ENCODE assay signal across 1 cellular context in genomic region chr19:35105411-35106290, GRCh38.
TF ChIP-seq lines count a peak whose summit lies in the region.

No MANE protein-coding gene starts in this region.

TF ChIP-seq in K562, 482 proteins besides CTCF, POLR2A, EP300 and RAD21 (continued from another document and continues in another):
- TF ChIP-seq ZBTB40 (IDR thresholded peaks at IDR 0.05) (no peak), ZBTB40 (CRISPR knock-in tag; IDR thresholded peaks at IDR 0.05) (no peak), ZNF512 (tag; IDR thresholded peaks at IDR 0.05) (no peak), STAG1 (CRISPR knock-in tag; IDR thresholded peaks at IDR 0.05; ENCODE audit: borderline replicate concordance) (peak; percentile 13; the same call in 1 of the 2 replicates), SREBF1 (IDR thresholded peaks at IDR 0.05; ENCODE audit: borderline replicate concordance, low read depth, low read length) (no peak), NR2C1 (IDR thresholded peaks at IDR 0.05) (no peak), NR2C1 (tag; IDR thresholded peaks at IDR 0.05) (no peak), TGIF2 (CRISPR knock-in tag; IDR thresholded peaks at IDR 0.05) (no peak), REST (CRISPR knock-in tag; IDR thresholded peaks at IDR 0.05; ENCODE audit: low read depth) (no peak), CBFA2T2 (conservative IDR thresholded peaks at IDR 0.05) (no peak; the same call in 1 of the 2 replicates), TAL1 (IDR thresholded peaks at IDR 0.05) (0 out of 2 replicates have a peak, but pooled peaks have one; percentile 4), CHD2 (IDR thresholded peaks at IDR 0.05; ENCODE audit: low read depth, low read length) (no peak), HDAC1 (IDR thresholded peaks at IDR 0.05) (peak in 1 of 2 experiments; percentile 86; a peak in 2 of 4 replicates), ZNF239 (CRISPR knock-in tag; IDR thresholded peaks at IDR 0.05) (no peak), ZC3H11A (IDR thresholded peaks at IDR 0.05; ENCODE audit: low read depth, low read length) (no peak), NCOA1 (IDR thresholded peaks at IDR 0.05; ENCODE audit: low read depth) (0 out of 2 replicates have a peak, but pooled peaks have one; percentile 34), ARID4B (CRISPR knock-in tag; IDR thresholded peaks at IDR 0.05) (0 out of 2 replicates have a peak, but pooled peaks have one; percentile 20), ZNF407 (IDR thresholded peaks at IDR 0.05; ENCODE audit: low read depth) (no peak; the same call in 1 of the 2 replicates), CC2D1A (IDR thresholded peaks at IDR 0.05) (peak; percentile 50; the same call in 1 of the 2 replicates), SOX6 (IDR thresholded peaks at IDR 0.05) (peak; percentile 45; the same call in 1 of the 2 replicates), ATF7 (IDR thresholded peaks at IDR 0.05) (no peak), MYC (IDR thresholded peaks at IDR 0.05; ENCODE audit: low read depth, low read length) (peak; percentile 57; the same call in 1 of the 2 replicates), MYC (CRISPR knock-in tag; IDR thresholded peaks at IDR 0.05; ENCODE audit: borderline replicate concordance, low read depth) (no peak), CXXC5 (CRISPR knock-in tag; IDR thresholded peaks at IDR 0.05) (0 out of 2 replicates have a peak, but pooled peaks have one; percentile 14), DACH1 (IDR thresholded peaks at IDR 0.05; ENCODE audit: partially characterized antibody) (no peak), DDX20 (tag; IDR thresholded peaks at IDR 0.05; ENCODE audit: low read depth) (no peak), PHF8 (IDR thresholded peaks at IDR 0.05; ENCODE audit: borderline replicate concordance, low read length) (no peak)
